Comparison of ENCODE assay signal across 9 cellular contexts in the genomic region with DNA sequence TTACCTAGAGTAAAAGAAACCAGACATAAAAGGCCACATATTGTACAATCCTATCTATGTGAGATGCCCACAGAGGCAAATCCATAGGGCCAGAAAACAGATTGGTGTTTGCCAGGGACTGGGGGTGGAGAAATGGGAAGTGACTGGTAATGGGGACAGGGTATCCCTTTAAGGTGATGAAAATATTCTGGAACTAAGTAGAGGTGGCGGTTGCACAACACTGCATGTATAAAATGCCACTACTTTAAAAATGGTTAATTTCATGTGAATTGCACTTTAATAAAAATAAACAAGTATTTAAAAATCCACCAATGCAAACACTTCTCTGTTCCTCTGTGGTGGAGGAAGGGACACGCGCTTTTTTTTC. TPM values are rescaled to one million over a fixed set of nuclear protein-coding genes. Genes with fewer than 3 reads are reported as not detected.
A peak's percentile ranks its signal among the peaks of the same experiment; 100 is the strongest.
DNase-seq lines count a peak whose midpoint lies in the region; ATAC-seq and TF ChIP-seq lines count a peak whose summit lies in the region.
"Had no signal": no experiment of that assay in that cellular context is flagged by ENCODE, and none has a peak within 500 bp of the region (broad histone marks: within the 10 kb centered on the region; RNA-seq: fewer than 3 reads in every experiment).

No MANE protein-coding gene starts in this region.

- peaks cover 40% of the 10 kb centered on the region for H3K4me1 ChIP-seq in mucosa of stomach (ENCODE audit: control insufficient read depth, insufficient read depth, low read length)
- peaks cover 0 to 73% (median 31%) of the 10 kb centered on the region in 4 donors for H3K4me1 ChIP-seq in tibial nerve

- no peaks in the 10 kb centered on the region for H3K9me3 Mint-ChIP-seq in activated T-cell treated with anti-CD3 and anti-CD28 coated beads, Interleukin-2, amount 50 U/mL, for 24 hours

- ATAC-seq in SK-N-SH treated with all-trans-retinoic acid at 6 μM for 48 hours = no peak

- no peak for TF ChIP-seq EP300 in tibial nerve (IDR thresholded peaks at IDR 0.05)

- H3K27ac ChIP-seq in cingulate gyrus (ENCODE audit: low read depth, low read length) (peak overlapping the region; percentile 95), tibial nerve (peak overlapping the region; percentile 86 to 98 (median 93))

- H3K36me3 ChIP-seq in mucosa of stomach (ENCODE audit: control insufficient read depth, insufficient read depth, low read length) (no peaks in the 10 kb centered on the region), tibial nerve (no peaks in the 10 kb centered on the region)

- H3K27me3 Mint-ChIP-seq in activated T-cell treated with anti-CD3 and anti-CD28 coated beads, Interleukin-2, amount 50 U/mL, for 24 hours = peaks cover 10% of the 10 kb centered on the region

- H3K4me3 ChIP-seq in mucosa of stomach (ENCODE audit: low read length) = no peak overlapping the region
- peak overlapping the region; percentile 5 to 38 (median 13) for H3K4me3 ChIP-seq in tibial nerve

- peak overlapping the region; percentile 58 for H3K9ac ChIP-seq in mucosa of stomach (ENCODE audit: low read length)

- no peaks in the 10 kb centered on the region for H3K36me3 Mint-ChIP-seq in activated T-cell treated with anti-CD3 and anti-CD28 coated beads, Interleukin-2, amount 50 U/mL, for 24 hours (ENCODE audit: low read depth)

- no peak for TF ChIP-seq POLR2A in tibial nerve (IDR thresholded peaks at IDR 0.05)
- TF ChIP-seq POLR2A in erythroblast (IDR thresholded peaks at IDR 0.05; ENCODE audit: low read length) = no peak

- no peak for TF ChIP-seq CTCF in tibial nerve (IDR thresholded peaks at IDR 0.05)

- peak overlapping the region; percentile 58 for H3K4me3 Mint-ChIP-seq in activated T-cell treated with anti-CD3 and anti-CD28 coated beads, Interleukin-2, amount 50 U/mL, for 24 hours

- WGBS in tibial nerve, 2 donors = 17 to 20% methylated on average over 3 of the region's 3 CpGs

- no peaks in the 10 kb centered on the region for H3K27me3 ChIP-seq in mucosa of stomach (ENCODE audit: control insufficient read depth, insufficient read depth, low read length)
- H3K27me3 ChIP-seq in tibial nerve = no peaks in the 10 kb centered on the region

- no peak overlapping the region for H3K27ac Mint-ChIP-seq in activated T-cell treated with anti-CD3 and anti-CD28 coated beads, Interleukin-2, amount 50 U/mL, for 24 hours

- no peak for DNase-seq in activated T-cell treated with anti-CD3 and anti-CD28 coated beads, Interleukin-2, amount 50 U/mL, for 24 hours
- no peak for DNase-seq in activated T-cell treated with anti-CD3 and anti-CD28 coated beads for 4 hours
- DNase-seq in tibial nerve (ENCODE audit: low spot score in 2 of 2) = peak in 1 of 2 donors; percentile 50
- DNase-seq in erythroblast (lab: John Stamatoyannopoulos, UW) = no peak
- no peak for DNase-seq in 8988T
- DNase-seq: Karpas-422 had no signal

- H3K9me3 ChIP-seq in mucosa of stomach (ENCODE audit: control insufficient read depth, low read length) = no peaks in the 10 kb centered on the region
- no peaks in the 10 kb centered on the region for H3K9me3 ChIP-seq in tibial nerve

- peaks cover 43% of the 10 kb centered on the region for H3K4me1 Mint-ChIP-seq in activated T-cell treated with anti-CD3 and anti-CD28 coated beads, Interleukin-2, amount 50 U/mL, for 24 hours (ENCODE audit: low read depth)

TF ChIP-seq in SK-N-SH treated with all-trans-retinoic acid at 6 μM for 48 hours, 23 proteins besides CTCF, POLR2A, EP300 and RAD21:
- TF ChIP-seq, protein P1, sequence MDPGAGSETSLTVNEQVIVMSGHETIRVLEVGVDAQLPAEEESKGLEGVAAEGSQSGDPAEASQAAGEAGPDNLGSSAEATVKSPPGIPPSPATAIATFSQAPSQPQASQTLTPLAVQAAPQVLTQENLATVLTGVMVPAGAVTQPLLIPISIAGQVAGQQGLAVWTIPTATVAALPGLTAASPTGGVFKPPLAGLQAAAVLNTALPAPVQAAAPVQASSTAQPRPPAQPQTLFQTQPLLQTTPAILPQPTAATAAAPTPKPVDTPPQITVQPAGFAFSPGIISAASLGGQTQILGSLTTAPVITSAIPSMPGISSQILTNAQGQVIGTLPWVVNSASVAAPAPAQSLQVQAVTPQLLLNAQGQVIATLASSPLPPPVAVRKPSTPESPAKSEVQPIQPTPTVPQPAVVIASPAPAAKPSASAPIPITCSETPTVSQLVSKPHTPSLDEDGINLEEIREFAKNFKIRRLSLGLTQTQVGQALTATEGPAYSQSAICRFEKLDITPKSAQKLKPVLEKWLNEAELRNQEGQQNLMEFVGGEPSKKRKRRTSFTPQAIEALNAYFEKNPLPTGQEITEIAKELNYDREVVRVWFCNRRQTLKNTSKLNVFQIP (CRISPR knock-in tag; IDR thresholded peaks at IDR 0.05; ENCODE audit: borderline replicate concordance, low read depth) = no peak
- no peak for TF ChIP-seq TCF4 (CRISPR knock-in tag; IDR thresholded peaks at IDR 0.05; ENCODE audit: borderline replicate concordance)
- no peak for TF ChIP-seq OSR1 (CRISPR knock-in tag; IDR thresholded peaks at IDR 0.05)
- TF ChIP-seq TOX (CRISPR knock-in tag; IDR thresholded peaks at IDR 0.05; ENCODE audit: borderline replicate concordance) = no peak
- no peak for TF ChIP-seq RARB (CRISPR knock-in tag; IDR thresholded peaks at IDR 0.05)
- TF ChIP-seq ZNF70 (CRISPR knock-in tag; IDR thresholded peaks at IDR 0.05) = no peak
- TF ChIP-seq, protein P2, sequence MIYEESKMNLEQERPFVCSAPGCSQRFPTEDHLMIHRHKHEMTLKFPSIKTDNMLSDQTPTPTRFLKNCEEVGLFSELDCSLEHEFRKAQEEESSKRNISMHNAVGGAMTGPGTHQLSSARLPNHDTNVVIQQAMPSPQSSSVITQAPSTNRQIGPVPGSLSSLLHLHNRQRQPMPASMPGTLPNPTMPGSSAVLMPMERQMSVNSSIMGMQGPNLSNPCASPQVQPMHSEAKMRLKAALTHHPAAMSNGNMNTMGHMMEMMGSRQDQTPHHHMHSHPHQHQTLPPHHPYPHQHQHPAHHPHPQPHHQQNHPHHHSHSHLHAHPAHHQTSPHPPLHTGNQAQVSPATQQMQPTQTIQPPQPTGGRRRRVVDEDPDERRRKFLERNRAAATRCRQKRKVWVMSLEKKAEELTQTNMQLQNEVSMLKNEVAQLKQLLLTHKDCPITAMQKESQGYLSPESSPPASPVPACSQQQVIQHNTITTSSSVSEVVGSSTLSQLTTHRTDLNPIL (CRISPR knock-in tag; IDR thresholded peaks at IDR 0.05; ENCODE audit: low read depth) = no peak

RNA-seq across cellular contexts. Expression of a gene that starts 41.5 kb away (rescaled TPM):
- total RNA-seq in tibial nerve = 100 to 1,000 TPM; 115 to 236 (median 167) TPM
